ENCODE assay signal across 8 cellular contexts in the genomic region with DNA sequence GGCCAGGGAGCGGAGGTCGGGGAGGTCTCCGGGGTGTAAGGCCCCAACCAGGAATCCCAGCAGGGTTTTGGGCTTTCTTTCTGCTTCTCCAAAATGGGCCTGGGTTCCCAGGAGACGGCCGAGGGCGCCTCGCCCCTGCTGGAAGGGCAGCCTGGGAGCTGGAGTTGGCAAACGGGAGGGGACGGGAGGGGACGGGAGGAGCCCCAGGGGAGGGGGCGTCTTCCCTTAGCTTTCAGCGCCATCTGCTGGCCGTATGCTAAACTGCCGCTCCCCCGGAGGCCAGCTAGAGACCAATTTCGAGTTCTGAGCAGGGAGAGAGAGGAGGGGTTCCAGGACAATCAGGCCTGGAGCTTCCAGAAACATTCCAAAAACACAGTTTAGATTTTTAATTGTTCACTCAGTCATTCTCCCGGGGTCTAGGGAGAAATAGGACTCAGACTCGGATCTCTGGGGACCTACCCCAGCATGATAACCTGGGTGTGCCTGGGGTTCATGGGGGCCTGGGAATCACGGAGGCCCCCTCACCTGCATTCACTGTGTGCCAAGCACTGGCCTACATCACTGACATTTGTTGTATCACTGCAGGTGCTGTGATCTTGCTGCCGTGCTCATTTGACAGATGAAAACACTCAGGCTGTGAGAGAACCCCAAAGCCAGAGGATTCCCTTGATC. TPM values are rescaled to one million over a fixed set of nuclear protein-coding genes. Genes with fewer than 3 reads are reported as not detected.
A peak's percentile ranks its signal among the peaks of the same experiment; 100 is the strongest.
DNase-seq lines count a peak whose midpoint lies in the region; ATAC-seq and TF ChIP-seq lines count a peak whose summit lies in the region.

No MANE protein-coding gene starts in this region.

- H3K27me3 ChIP-seq in BJ (ENCODE audit: control insufficient read depth, insufficient read depth, low read length) (peaks cover 9% of the 10 kb centered on the region; the same call in 1 of the 2 replicates), dorsolateral prefrontal cortex (peaks cover 0 to 24% (median 0%) of the 10 kb centered on the region in 45 donors)

- peak; percentile 91 for TF ChIP-seq CTCF in BJ (IDR thresholded peaks at IDR 0.05; ENCODE audit: insufficient read depth, low read depth, low read length)
- peak; percentile 89 for TF ChIP-seq CTCF in HFF-Myc (IDR thresholded peaks at IDR 0.05; ENCODE audit: low read depth, low read length, missing control alignments)
- TF ChIP-seq CTCF in dorsolateral prefrontal cortex (IDR thresholded peaks at IDR 0.05 in 54 of 56, conservative IDR thresholded peaks at IDR 0.05 in 2 of 56; ENCODE audit: low read depth in 1 of 56, partially characterized antibody in 56 of 56), result peak; percentile 76 to 100 (median 97)

- no peaks in the 10 kb centered on the region for H3K4me1 Mint-ChIP-seq in activated CD4-positive, alpha-beta memory T cell treated with anti-CD3 and anti-CD28 coated beads for 36 hours (ENCODE audit: low read depth)
- H3K4me1 Mint-ChIP-seq in memory B cell, result no peaks in the 10 kb centered on the region

- H3K27me3 Mint-ChIP-seq in activated CD4-positive, alpha-beta memory T cell treated with anti-CD3 and anti-CD28 coated beads for 36 hours, result peaks cover 25% of the 10 kb centered on the region
- H3K27me3 Mint-ChIP-seq in memory B cell, result peaks cover 24% of the 10 kb centered on the region

- no peak overlapping the region for H3K4me3 Mint-ChIP-seq in activated CD4-positive, alpha-beta memory T cell treated with anti-CD3 and anti-CD28 coated beads for 36 hours
- H3K4me3 Mint-ChIP-seq in memory B cell, result no peak overlapping the region

- ATAC-seq in memory B cell (ENCODE audit: low read depth), result peak; percentile 95
- ATAC-seq in HG02678 (IDR thresholded peaks at IDR 0.05; ENCODE audit: unreplicated experiment), result no peak

- POLR2A ChIA-PET in BJ (lab: Charles Lee), result no interaction called here
- POLR2A ChIA-PET in activated CD4-positive, alpha-beta memory T cell treated with anti-CD3 and anti-CD28 coated beads for 36 hours (lab: Charles Lee), result interaction anchor here (1.0 kb wide), 1 partner anchor 76 kb away, joined by 3 read pairs; no protein-coding TSS in a partner anchor

- no peak overlapping the region for H3K27ac Mint-ChIP-seq in activated CD4-positive, alpha-beta memory T cell treated with anti-CD3 and anti-CD28 coated beads for 36 hours
- no peak overlapping the region for H3K27ac Mint-ChIP-seq in memory B cell

- no peaks in the 10 kb centered on the region for H3K9me3 Mint-ChIP-seq in activated CD4-positive, alpha-beta memory T cell treated with anti-CD3 and anti-CD28 coated beads for 36 hours
- no peaks in the 10 kb centered on the region for H3K9me3 Mint-ChIP-seq in memory B cell

- H3K27ac ChIP-seq in dorsolateral prefrontal cortex, result peak overlapping the region in 1 of 59 donors; percentile 31

- no peaks in the 10 kb centered on the region for H3K36me3 ChIP-seq in BJ (ENCODE audit: control insufficient read depth, insufficient read depth, low read length)

- H3K36me3 Mint-ChIP-seq in activated CD4-positive, alpha-beta memory T cell treated with anti-CD3 and anti-CD28 coated beads for 36 hours, result no peaks in the 10 kb centered on the region
- no peaks in the 10 kb centered on the region for H3K36me3 Mint-ChIP-seq in memory B cell

- DNase-seq in BJ (ENCODE audit: low read depth) (no peak), HFF-Myc (ENCODE audit: extremely low read depth, low read depth) (no peak), NCI-H748 treated with DMSO at 0.1 percent for 48 hours (lab: John Stamatoyannopoulos, UW) (peak; percentile 56), dorsolateral prefrontal cortex (peak; percentile 74 to 90 (median 84)), memory B cell (ENCODE audit: low spot score in 2 of 2) (peak; percentile 89 to 94)
- DNase-seq in activated CD4-positive, alpha-beta memory T cell treated with anti-CD3 and anti-CD28 coated beads for 36 hours, result peak; percentile 88
- peak; percentile 80 for DNase-seq in stimulated activated CD8-positive, alpha-beta memory T cell treated with anti-CD3 and anti-CD28 coated beads, Interleukin-15, amount 100 ng/mL, for 1 hour (ENCODE audit: low read depth)

- intact Hi-C loops in activated CD4-positive, alpha-beta memory T cell treated with anti-CD3 and anti-CD28 coated beads for 36 hours (cut with micrococcal nuclease), result loop anchor here (1.0 to 10.0 kb wide), 2 partner anchors 77 to 167 kb away; partner anchors contain the start of gene LMX1B
- intact Hi-C loops in dorsolateral prefrontal cortex (cut with DNase I), result loop anchor here (1.0 to 5.0 kb wide), 6 partner anchors 75 to 281 kb away; no protein-coding TSS in a partner anchor

- no peak overlapping the region for H3K4me3 ChIP-seq in BJ (ENCODE audit: low read depth, low read length)
- no peak overlapping the region for H3K4me3 ChIP-seq in HFF-Myc (replicated peaks; ENCODE audit: low read depth, low read length)
- peak overlapping the region in 29 of 59 donors; percentile 13 to 48 (median 27) for H3K4me3 ChIP-seq in dorsolateral prefrontal cortex

- CTCF ChIA-PET in BJ (lab: Yijun Ruan, JAX), result interaction anchor here (0.7 to 10.2 kb wide), 26 partner anchors 8 to 285 kb away, joined by 3 to 252 read pairs (median 4); partner anchors contain the start of gene ZBTB43
- CTCF ChIA-PET in activated CD4-positive, alpha-beta memory T cell treated with anti-CD3 and anti-CD28 coated beads for 36 hours (lab: Charles Lee), result interaction anchor here (0.6 to 12.5 kb wide), 35 partner anchors 9 to 291 kb away, joined by 3 to 447 read pairs (median 5); partner anchors contain the start of genes LMX1B and ZBTB43

RNA-seq across cellular contexts. Expression of gene ZBTB43, which starts 23.0 kb away (rescaled TPM):
- polyA plus RNA-seq in BJ (2011; rRNA removed), result 4.6 and 9.6 TPM in 2 replicates
- polyA minus RNA-seq in BJ (2011; rRNA and poly(A)+ RNA removed), result 4.0 and 4.3 TPM in 2 replicates
- total RNA-seq in activated CD4-positive, alpha-beta memory T cell treated with anti-CD3 and anti-CD28 coated beads for 36 hours, result 10 to 100 TPM; 20.5 to 28.4 TPM
- total RNA-seq in dorsolateral prefrontal cortex, result 10 to 100 TPM; 18.2 to 56.1 (median 32.5) TPM

Comparison
In these comparisons a context has a peak if more than half of its experiments do, and no peak if none do; other contexts are left out.
1. DNase-seq: peak in NCI-H748 treated with DMSO at 0.1 percent for 48 hours (single experiment), activated CD4-positive, alpha-beta memory T cell treated with anti-CD3 and anti-CD28 coated beads for 36 hours (single experiment), dorsolateral prefrontal cortex (10 of 10), memory B cell (2 of 2) and stimulated activated CD8-positive, alpha-beta memory T cell treated with anti-CD3 and anti-CD28 coated beads, Interleukin-15, amount 100 ng/mL, for 1 hour (single experiment); none in BJ (single experiment) and HFF-Myc (single experiment).
2. Peak in every context shown above with its lines, with median percentiles within 50 percentile points of each other: CTCF ChIP-seq.